In genomic region chr17:28357901-28358197, GRCh38 we compare ENCODE assay signal across 8 cellular contexts. TPM values are rescaled to one million over a fixed set of nuclear protein-coding genes. Genes with fewer than 3 reads are reported as not detected.
DNase-seq lines count a peak whose midpoint lies in the region; ATAC-seq and TF ChIP-seq lines count a peak whose summit lies in the region.

No MANE protein-coding gene starts in this region.

- H3K27me3 ChIP-seq in GM06990 (replicated peaks; ENCODE audit: control insufficient read depth, insufficient read depth, low read length) (no peaks in the 10 kb centered on the region), Panc1 (ENCODE audit: control insufficient read depth, insufficient read depth, low read length) (no peaks in the 10 kb centered on the region), esophagus squamous epithelium (no peaks in the 10 kb centered on the region)

- TF ChIP-seq CTCF in GM06990 (IDR thresholded peaks at IDR 0.05; ENCODE audit: insufficient read depth, low read length, poor library complexity, severe bottlenecking) (no peak), Panc1 (IDR thresholded peaks at IDR 0.05) (no peak), esophagus squamous epithelium (IDR thresholded peaks at IDR 0.05) (no peak), progenitor cell of endocrine pancreas (IDR thresholded peaks at IDR 0.05; ENCODE audit: unreplicated experiment) (no peak)

- peak overlapping the region; percentile 87 for H3K4me3 Mint-ChIP-seq in progenitor cell of endocrine pancreas (ENCODE audit: low read depth)

- CTCF ChIA-PET in Panc1 (lab: Charles Lee) = no interaction called here

- H3K36me3 ChIP-seq in GM06990 (ENCODE audit: control insufficient read depth, insufficient read depth, low read length) (peaks cover 33% of the 10 kb centered on the region), Panc1 (ENCODE audit: control insufficient read depth, insufficient read depth, low read length) (peaks cover 15% of the 10 kb centered on the region), esophagus squamous epithelium (peaks cover 23 to 70% (median 41%) of the 10 kb centered on the region in 3 donors)

- 2 to 5% methylated on average over 4 of the region's 4 CpGs for WGBS in esophagus squamous epithelium, 2 donors

- H3K4me1 Mint-ChIP-seq in progenitor cell of endocrine pancreas (ENCODE audit: low read depth) = peaks cover 18% of the 10 kb centered on the region

- peak overlapping the region; percentile 95 for H3K27ac Mint-ChIP-seq in progenitor cell of endocrine pancreas

- intact Hi-C loops in Panc1 (cut with micrococcal nuclease; ENCODE audit: unreplicated experiment) = no loop called here
- intact Hi-C loops in esophagus squamous epithelium (cut with DNase I) = no loop called here

- H3K4me1 ChIP-seq in Panc1 (ENCODE audit: control insufficient read depth, insufficient read depth, low read length) (peaks cover 18% of the 10 kb centered on the region), esophagus squamous epithelium (peaks cover 10 to 34% (median 20%) of the 10 kb centered on the region in 3 donors)

- no peaks in the 10 kb centered on the region for H3K9me3 ChIP-seq in Panc1 (ENCODE audit: control insufficient read depth, insufficient read depth, low read depth, low read length)
- H3K9me3 ChIP-seq in esophagus squamous epithelium = no peaks in the 10 kb centered on the region

- no peaks in the 10 kb centered on the region for H3K9me3 Mint-ChIP-seq in progenitor cell of endocrine pancreas (ENCODE audit: low read depth)

- H3K27ac ChIP-seq in Panc1 (ENCODE audit: low read length) (peak overlapping the region; percentile 97), esophagus squamous epithelium (peak overlapping the region; percentile 94 to 97 (median 96))

- TF ChIP-seq POLR2A in esophagus squamous epithelium (IDR thresholded peaks at IDR 0.05) = no peak

- peaks cover 17% of the 10 kb centered on the region for H3K36me3 Mint-ChIP-seq in progenitor cell of endocrine pancreas (ENCODE audit: insufficient read depth)

- H3K4me3 ChIP-seq in GM06990 (replicated peaks; ENCODE audit: low read depth, low read length) (peak overlapping the region; percentile 72), Panc1 (ENCODE audit: low read depth in 2 of 2, low read length in 2 of 2) (peak overlapping the region; percentile 96 to 100), esophagus squamous epithelium (peak overlapping the region; percentile 80 to 100 (median 90))

- POLR2A ChIA-PET in Panc1 (lab: Charles Lee) = interaction anchor here (0.7 to 1.5 kb wide), 5 partner anchors 9 to 27 kb away, joined by 3 to 9 read pairs (median 4); partner anchors contain the start of genes IFT20, TNFAIP1 and VTN

- ATAC-seq in Panc1 (no peak), GM21526 (IDR thresholded peaks at IDR 0.05; ENCODE audit: low FRiP score, unreplicated experiment) (no peak), GM19351 (IDR thresholded peaks at IDR 0.05; ENCODE audit: unreplicated experiment) (no peak)

- no TSS peak for BruUV-seq in Panc1 (replicated peaks; lab: Mats Ljungman, UMichigan)

- in situ Hi-C loops in Panc1 (cut with HindIII; ENCODE audit: low pct_unique_long_range_greater_than_20kb, low sequenced_read_pairs) = no loop called here

- no peak for DNase-seq in GM06990 (ENCODE audit: extremely low read depth, insufficient read length)
- DNase-seq in Panc1 (ENCODE audit: low read depth, low spot score) = no peak
- no peak for DNase-seq in esophagus squamous epithelium (lab: John Stamatoyannopoulos, UW)
- DNase-seq in progenitor cell of endocrine pancreas (ENCODE audit: low spot score, unreplicated experiment) = no peak
- no peak for DNase-seq in pons (ENCODE audit: low spot score)
- no peak for DNase-seq in mucosa of gallbladder (ENCODE audit: low spot score)

- H3K27me3 Mint-ChIP-seq in progenitor cell of endocrine pancreas = no peaks in the 10 kb centered on the region

RNA-seq across cellular contexts. Expression of gene POLDIP2, which starts 0.5 kb away (rescaled TPM):
- total RNA-seq in Panc1 (2021; ENCODE audit: unreplicated experiment) = 175 TPM
- 163 TPM for polyA plus RNA-seq in Panc1 (2012; ENCODE audit: insufficient read length)
- total RNA-seq in esophagus squamous epithelium = 100 to 1,000 TPM in 1 of 4 donors, 10 to 100 TPM in 3; 66.8 to 102 (median 90.9) TPM
- total RNA-seq in progenitor cell of endocrine pancreas = 66.0 and 68.6 TPM in 2 replicates
- 88.8 TPM for total RNA-seq in mucosa of gallbladder

RNA-seq across cellular contexts. Expression of gene SEBOX, which starts 7.2 kb away (rescaled TPM):
- not detected for total RNA-seq in Panc1 (2021; ENCODE audit: unreplicated experiment)
- polyA plus RNA-seq in Panc1 (2012; ENCODE audit: insufficient read length) = not detected
- not detected for total RNA-seq in esophagus squamous epithelium
- not detected in 2 replicates for total RNA-seq in progenitor cell of endocrine pancreas
- not detected for total RNA-seq in mucosa of gallbladder

RNA-seq across cellular contexts. Expression of gene VTN, which starts 12.3 kb away (rescaled TPM):
- total RNA-seq in Panc1 (2021; ENCODE audit: unreplicated experiment) = 2.3 TPM
- 2.4 TPM for polyA plus RNA-seq in Panc1 (2012; ENCODE audit: insufficient read length)
- total RNA-seq in esophagus squamous epithelium = under 1 TPM in 1 of 4 donors, not detected in 3; 0.19 TPM
- total RNA-seq in progenitor cell of endocrine pancreas = 128 and 139 TPM in 2 replicates
- 424 TPM for total RNA-seq in mucosa of gallbladder

RNA-seq across cellular contexts. Expression of gene SARM1, which starts 13.6 kb away (rescaled TPM):
- total RNA-seq in Panc1 (2021; ENCODE audit: unreplicated experiment) (17.4 TPM), esophagus squamous epithelium (1 to 10 TPM; 1.1 to 7.2 (median 2.5) TPM), progenitor cell of endocrine pancreas (20.0 and 20.5 TPM in 2 replicates), mucosa of gallbladder (27.8 TPM)
- 16.8 TPM for polyA plus RNA-seq in Panc1 (2012; ENCODE audit: insufficient read length)

RNA-seq across cellular contexts. Expression of gene TNFAIP1, which starts 22.3 kb away (rescaled TPM):
- 55.8 TPM for total RNA-seq in Panc1 (2021; ENCODE audit: unreplicated experiment)
- 63.6 TPM for polyA plus RNA-seq in Panc1 (2012; ENCODE audit: insufficient read length)
- total RNA-seq in esophagus squamous epithelium = 10 to 100 TPM; 24.6 to 38.5 (median 30.4) TPM
- total RNA-seq in progenitor cell of endocrine pancreas = 50.9 and 51.0 TPM in 2 replicates
- 60.2 TPM for total RNA-seq in mucosa of gallbladder

Comparison
In these comparisons a context has a peak if more than half of its experiments do, and no peak if none do; other contexts are left out.
1. RNA of gene VTN, which starts 12.3 kb away (total RNA-seq): 424 TPM in mucosa of gallbladder (single experiment) and 128 to 139 TPM in progenitor cell of endocrine pancreas; 2.3 TPM in Panc1 (single experiment) and 0.19 TPM in esophagus squamous epithelium; every median in the first group is over 10 times any median in the second.
2. Peak in every context shown above with its lines, with median percentiles within 50 percentile points of each other: H3K4me3 ChIP-seq.